1 cellular context compared by ENCODE assay signal in the genomic region with DNA sequence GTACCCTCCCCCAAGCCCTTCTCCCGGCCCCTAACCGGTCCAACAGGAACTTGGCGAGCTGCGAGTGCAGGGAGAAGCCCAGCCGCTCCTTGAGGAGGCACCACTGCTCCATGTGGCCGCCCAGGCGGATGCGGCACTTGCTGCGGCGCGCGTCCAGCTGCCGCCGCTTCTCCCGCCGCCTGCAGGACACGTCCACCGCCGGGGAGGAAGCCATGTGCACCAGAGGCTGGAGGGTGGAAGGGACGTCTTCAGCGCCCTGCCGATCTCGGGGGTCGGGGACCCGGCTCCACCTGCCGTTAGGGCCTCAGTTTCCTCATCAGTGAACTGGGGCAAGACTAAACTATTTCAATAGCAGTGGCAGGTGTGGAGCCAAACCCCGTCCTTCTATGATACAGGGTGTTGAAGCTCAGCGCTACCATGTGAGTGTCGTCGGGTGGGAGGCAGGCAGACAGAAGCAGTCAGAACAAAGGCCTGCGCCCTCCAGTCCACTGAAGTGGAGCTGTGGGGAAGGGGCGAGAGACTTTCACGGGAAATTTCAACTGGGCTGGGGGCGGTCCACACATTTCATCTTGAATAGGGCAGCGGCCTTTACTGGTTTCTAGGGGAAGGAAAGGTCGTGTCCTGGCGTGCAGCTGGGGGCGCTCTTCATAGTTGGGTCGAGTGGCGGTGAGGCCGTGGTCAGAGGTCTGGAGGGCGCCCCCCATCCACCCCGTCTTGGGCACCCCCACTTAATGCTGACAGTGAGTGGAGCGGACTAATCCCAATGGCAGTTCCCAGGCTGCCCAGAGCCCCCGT.
TF ChIP-seq lines count a peak whose summit lies in the region.

No MANE protein-coding gene starts in this region.

TF ChIP-seq in HepG2, 621 proteins besides CTCF, POLR2A, EP300 and RAD21 (continued from another document and continues in another):
- TF ChIP-seq, protein P1, sequence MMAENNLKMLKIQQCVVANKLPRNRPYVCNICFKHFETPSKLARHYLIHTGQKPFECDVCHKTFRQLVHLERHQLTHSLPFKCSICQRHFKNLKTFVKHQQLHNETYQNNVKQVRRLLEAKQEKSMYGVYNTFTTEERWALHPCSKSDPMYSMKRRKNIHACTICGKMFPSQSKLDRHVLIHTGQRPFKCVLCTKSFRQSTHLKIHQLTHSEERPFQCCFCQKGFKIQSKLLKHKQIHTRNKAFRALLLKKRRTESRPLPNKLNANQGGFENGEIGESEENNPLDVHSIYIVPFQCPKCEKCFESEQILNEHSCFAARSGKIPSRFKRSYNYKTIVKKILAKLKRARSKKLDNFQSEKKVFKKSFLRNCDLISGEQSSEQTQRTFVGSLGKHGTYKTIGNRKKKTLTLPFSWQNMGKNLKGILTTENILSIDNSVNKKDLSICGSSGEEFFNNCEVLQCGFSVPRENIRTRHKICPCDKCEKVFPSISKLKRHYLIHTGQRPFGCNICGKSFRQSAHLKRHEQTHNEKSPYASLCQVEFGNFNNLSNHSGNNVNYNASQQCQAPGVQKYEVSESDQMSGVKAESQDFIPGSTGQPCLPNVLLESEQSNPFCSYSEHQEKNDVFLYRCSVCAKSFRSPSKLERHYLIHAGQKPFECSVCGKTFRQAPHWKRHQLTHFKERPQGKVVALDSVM (CRISPR knock-in tag; IDR thresholded peaks at IDR 0.05), result 0 out of 2 replicates have a peak, but pooled peaks have one; percentile 4
- TF ChIP-seq PAWR (CRISPR knock-in tag; IDR thresholded peaks at IDR 0.05; ENCODE audit: borderline replicate concordance) (0 out of 2 replicates have a peak, but pooled peaks have one; percentile 37), FLYWCH1 (CRISPR knock-in tag; IDR thresholded peaks at IDR 0.05) (peak; percentile 48; the same call in 1 of the 2 replicates), ZNF839 (CRISPR knock-in tag; IDR thresholded peaks at IDR 0.05; ENCODE audit: borderline replicate concordance) (peak; percentile 51; the same call in 1 of the 2 replicates), ZFX (CRISPR knock-in tag; IDR thresholded peaks at IDR 0.05; ENCODE audit: low read depth) (peak; percentile 91), ZFP36L1 (CRISPR knock-in tag; IDR thresholded peaks at IDR 0.05) (0 out of 2 replicates have a peak, but pooled peaks have one; percentile 8), ZNF577 (CRISPR knock-in tag; IDR thresholded peaks at IDR 0.05; ENCODE audit: borderline replicate concordance, low read depth) (no peak), ZNF496 (CRISPR knock-in tag; IDR thresholded peaks at IDR 0.05; ENCODE audit: insufficient replicate concordance) (no peak), DNMT3B (CRISPR knock-in tag; conservative IDR thresholded peaks at IDR 0.05) (no peak), ZNF607 (CRISPR knock-in tag; IDR thresholded peaks at IDR 0.05; ENCODE audit: borderline replicate concordance) (0 out of 2 replicates have a peak, but pooled peaks have one; percentile 32), MED8 (CRISPR knock-in tag; IDR thresholded peaks at IDR 0.05; ENCODE audit: insufficient replicate concordance) (no peak), ZNF546 (CRISPR knock-in tag; conservative IDR thresholded peaks at IDR 0.05) (no peak), GABPB1 (CRISPR knock-in tag; IDR thresholded peaks at IDR 0.05) (peak; percentile 68), ZBTB38 (CRISPR knock-in tag; IDR thresholded peaks at IDR 0.05) (peak; percentile 94), ARID2 (CRISPR knock-in tag; IDR thresholded peaks at IDR 0.05; ENCODE audit: borderline replicate concordance) (no peak), FOSL2 (CRISPR knock-in tag; IDR thresholded peaks at IDR 0.05) (no peak), MTF1 (CRISPR knock-in tag; IDR thresholded peaks at IDR 0.05) (no peak), NFYB (CRISPR knock-in tag; IDR thresholded peaks at IDR 0.05) (no peak), JARID2 (CRISPR knock-in tag; IDR thresholded peaks at IDR 0.05; ENCODE audit: insufficient replicate concordance) (no peak), YEATS4 (CRISPR knock-in tag; IDR thresholded peaks at IDR 0.05; ENCODE audit: borderline replicate concordance) (peak; percentile 59; the same call in 1 of the 2 replicates), TEAD3 (CRISPR knock-in tag; optimal IDR thresholded peaks at IDR 0.05; ENCODE audit: borderline replicate concordance) (peak; percentile 53), ZNF775 (CRISPR knock-in tag; IDR thresholded peaks at IDR 0.05; ENCODE audit: borderline replicate concordance) (0 out of 2 replicates have a peak, but pooled peaks have one; percentile 43), SMC3 (IDR thresholded peaks at IDR 0.05; ENCODE audit: low read length) (0 out of 2 replicates have a peak, but pooled peaks have one; percentile 11), NFKB2 (CRISPR knock-in tag; IDR thresholded peaks at IDR 0.05; ENCODE audit: borderline replicate concordance) (peak; percentile 27; the same call in 1 of the 2 replicates), NFIB (CRISPR knock-in tag; IDR thresholded peaks at IDR 0.05; ENCODE audit: borderline replicate concordance) (no peak), ZNF383 (CRISPR knock-in tag; IDR thresholded peaks at IDR 0.05; ENCODE audit: borderline replicate concordance) (no peak), ZNF75D (CRISPR knock-in tag; IDR thresholded peaks at IDR 0.05; ENCODE audit: borderline replicate concordance) (no peak), ZNF703 (CRISPR knock-in tag; IDR thresholded peaks at IDR 0.05; ENCODE audit: borderline replicate concordance) (0 out of 2 replicates have a peak, but pooled peaks have one; percentile 3), ZNF850 (CRISPR knock-in tag; conservative IDR thresholded peaks at IDR 0.05) (no peak), ZNF562 (CRISPR knock-in tag; IDR thresholded peaks at IDR 0.05; ENCODE audit: borderline replicate concordance) (no peak), ZFP41 (CRISPR knock-in tag; IDR thresholded peaks at IDR 0.05; ENCODE audit: borderline replicate concordance) (no peak), NCOA1 (CRISPR knock-in tag; IDR thresholded peaks at IDR 0.05) (no peak), SAP130 (CRISPR knock-in tag; IDR thresholded peaks at IDR 0.05; ENCODE audit: low read depth) (peak; percentile 26), ESRRA (CRISPR knock-in tag; IDR thresholded peaks at IDR 0.05; ENCODE audit: low read depth) (peak; percentile 19; the same call in 1 of the 2 replicates), ETV5 (CRISPR knock-in tag; IDR thresholded peaks at IDR 0.05; ENCODE audit: borderline replicate concordance) (peak; percentile 19; the same call in 1 of the 2 replicates)
- TF ChIP-seq, protein P2, sequence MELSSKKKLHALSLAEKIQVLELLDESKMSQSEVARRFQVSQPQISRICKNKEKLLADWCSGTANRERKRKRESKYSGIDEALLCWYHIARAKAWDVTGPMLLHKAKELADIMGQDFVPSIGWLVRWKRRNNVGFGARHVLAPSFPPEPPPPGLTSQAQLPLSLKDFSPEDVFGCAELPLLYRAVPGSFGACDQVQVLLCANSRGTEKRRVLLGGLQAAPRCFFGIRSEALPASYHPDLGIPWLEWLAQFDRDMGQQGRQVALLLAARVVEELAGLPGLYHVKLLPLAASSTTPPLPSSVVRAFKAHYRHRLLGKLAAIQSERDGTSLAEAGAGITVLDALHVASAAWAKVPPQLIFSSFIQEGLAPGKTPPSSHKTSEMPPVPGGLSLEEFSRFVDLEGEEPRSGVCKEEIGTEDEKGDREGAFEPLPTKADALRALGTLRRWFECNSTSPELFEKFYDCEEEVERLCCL (CRISPR knock-in tag; IDR thresholded peaks at IDR 0.05; ENCODE audit: borderline replicate concordance), result 0 out of 2 replicates have a peak, but pooled peaks have one; percentile 22
- TF ChIP-seq, protein P3, sequence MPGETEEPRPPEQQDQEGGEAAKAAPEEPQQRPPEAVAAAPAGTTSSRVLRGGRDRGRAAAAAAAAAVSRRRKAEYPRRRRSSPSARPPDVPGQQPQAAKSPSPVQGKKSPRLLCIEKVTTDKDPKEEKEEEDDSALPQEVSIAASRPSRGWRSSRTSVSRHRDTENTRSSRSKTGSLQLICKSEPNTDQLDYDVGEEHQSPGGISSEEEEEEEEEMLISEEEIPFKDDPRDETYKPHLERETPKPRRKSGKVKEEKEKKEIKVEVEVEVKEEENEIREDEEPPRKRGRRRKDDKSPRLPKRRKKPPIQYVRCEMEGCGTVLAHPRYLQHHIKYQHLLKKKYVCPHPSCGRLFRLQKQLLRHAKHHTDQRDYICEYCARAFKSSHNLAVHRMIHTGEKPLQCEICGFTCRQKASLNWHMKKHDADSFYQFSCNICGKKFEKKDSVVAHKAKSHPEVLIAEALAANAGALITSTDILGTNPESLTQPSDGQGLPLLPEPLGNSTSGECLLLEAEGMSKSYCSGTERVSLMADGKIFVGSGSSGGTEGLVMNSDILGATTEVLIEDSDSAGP (CRISPR knock-in tag; IDR thresholded peaks at IDR 0.05; ENCODE audit: borderline replicate concordance), result peak; percentile 42; the same call in 1 of the 2 replicates
- TF ChIP-seq, protein P4, sequence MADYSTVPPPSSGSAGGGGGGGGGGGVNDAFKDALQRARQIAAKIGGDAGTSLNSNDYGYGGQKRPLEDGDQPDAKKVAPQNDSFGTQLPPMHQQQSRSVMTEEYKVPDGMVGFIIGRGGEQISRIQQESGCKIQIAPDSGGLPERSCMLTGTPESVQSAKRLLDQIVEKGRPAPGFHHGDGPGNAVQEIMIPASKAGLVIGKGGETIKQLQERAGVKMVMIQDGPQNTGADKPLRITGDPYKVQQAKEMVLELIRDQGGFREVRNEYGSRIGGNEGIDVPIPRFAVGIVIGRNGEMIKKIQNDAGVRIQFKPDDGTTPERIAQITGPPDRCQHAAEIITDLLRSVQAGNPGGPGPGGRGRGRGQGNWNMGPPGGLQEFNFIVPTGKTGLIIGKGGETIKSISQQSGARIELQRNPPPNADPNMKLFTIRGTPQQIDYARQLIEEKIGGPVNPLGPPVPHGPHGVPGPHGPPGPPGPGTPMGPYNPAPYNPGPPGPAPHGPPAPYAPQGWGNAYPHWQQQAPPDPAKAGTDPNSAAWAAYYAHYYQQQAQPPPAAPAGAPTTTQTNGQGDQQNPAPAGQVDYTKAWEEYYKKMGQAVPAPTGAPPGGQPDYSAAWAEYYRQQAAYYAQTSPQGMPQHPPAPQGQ (CRISPR knock-in tag; IDR thresholded peaks at IDR 0.05; ENCODE audit: borderline replicate concordance), result no peak
- TF ChIP-seq, protein P5, sequence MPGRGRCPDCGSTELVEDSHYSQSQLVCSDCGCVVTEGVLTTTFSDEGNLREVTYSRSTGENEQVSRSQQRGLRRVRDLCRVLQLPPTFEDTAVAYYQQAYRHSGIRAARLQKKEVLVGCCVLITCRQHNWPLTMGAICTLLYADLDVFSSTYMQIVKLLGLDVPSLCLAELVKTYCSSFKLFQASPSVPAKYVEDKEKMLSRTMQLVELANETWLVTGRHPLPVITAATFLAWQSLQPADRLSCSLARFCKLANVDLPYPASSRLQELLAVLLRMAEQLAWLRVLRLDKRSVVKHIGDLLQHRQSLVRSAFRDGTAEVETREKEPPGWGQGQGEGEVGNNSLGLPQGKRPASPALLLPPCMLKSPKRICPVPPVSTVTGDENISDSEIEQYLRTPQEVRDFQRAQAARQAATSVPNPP (CRISPR knock-in tag; IDR thresholded peaks at IDR 0.05), result peak; percentile 19; the same call in 1 of the 2 replicates
- TF ChIP-seq, protein P6, sequence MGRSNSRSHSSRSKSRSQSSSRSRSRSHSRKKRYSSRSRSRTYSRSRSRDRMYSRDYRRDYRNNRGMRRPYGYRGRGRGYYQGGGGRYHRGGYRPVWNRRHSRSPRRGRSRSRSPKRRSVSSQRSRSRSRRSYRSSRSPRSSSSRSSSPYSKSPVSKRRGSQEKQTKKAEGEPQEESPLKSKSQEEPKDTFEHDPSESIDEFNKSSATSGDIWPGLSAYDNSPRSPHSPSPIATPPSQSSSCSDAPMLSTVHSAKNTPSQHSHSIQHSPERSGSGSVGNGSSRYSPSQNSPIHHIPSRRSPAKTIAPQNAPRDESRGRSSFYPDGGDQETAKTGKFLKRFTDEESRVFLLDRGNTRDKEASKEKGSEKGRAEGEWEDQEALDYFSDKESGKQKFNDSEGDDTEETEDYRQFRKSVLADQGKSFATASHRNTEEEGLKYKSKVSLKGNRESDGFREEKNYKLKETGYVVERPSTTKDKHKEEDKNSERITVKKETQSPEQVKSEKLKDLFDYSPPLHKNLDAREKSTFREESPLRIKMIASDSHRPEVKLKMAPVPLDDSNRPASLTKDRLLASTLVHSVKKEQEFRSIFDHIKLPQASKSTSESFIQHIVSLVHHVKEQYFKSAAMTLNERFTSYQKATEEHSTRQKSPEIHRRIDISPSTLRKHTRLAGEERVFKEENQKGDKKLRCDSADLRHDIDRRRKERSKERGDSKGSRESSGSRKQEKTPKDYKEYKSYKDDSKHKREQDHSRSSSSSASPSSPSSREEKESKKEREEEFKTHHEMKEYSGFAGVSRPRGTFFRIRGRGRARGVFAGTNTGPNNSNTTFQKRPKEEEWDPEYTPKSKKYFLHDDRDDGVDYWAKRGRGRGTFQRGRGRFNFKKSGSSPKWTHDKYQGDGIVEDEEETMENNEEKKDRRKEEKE (IDR thresholded peaks at IDR 0.05), result no peak
- TF ChIP-seq, protein P7, sequence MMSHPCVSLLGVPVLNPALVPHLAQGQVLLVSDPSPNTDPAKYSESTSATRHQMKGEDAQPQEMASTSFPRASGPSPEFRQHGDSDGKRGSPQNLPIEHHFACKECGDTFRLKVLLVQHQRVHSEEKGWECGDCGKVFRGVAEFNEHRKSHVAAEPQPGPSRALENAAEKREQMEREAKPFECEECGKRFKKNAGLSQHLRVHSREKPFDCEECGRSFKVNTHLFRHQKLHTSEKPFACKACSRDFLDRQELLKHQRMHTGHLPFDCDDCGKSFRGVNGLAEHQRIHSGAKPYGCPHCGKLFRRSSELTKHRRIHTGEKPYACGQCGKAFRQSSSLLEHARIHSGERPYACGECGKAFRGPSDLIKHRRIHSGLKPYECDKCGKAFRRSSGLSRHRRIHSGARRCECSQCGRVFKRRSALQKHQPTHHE (CRISPR knock-in tag; IDR thresholded peaks at IDR 0.05; ENCODE audit: borderline replicate concordance), result no peak
- TF ChIP-seq, protein P8, sequence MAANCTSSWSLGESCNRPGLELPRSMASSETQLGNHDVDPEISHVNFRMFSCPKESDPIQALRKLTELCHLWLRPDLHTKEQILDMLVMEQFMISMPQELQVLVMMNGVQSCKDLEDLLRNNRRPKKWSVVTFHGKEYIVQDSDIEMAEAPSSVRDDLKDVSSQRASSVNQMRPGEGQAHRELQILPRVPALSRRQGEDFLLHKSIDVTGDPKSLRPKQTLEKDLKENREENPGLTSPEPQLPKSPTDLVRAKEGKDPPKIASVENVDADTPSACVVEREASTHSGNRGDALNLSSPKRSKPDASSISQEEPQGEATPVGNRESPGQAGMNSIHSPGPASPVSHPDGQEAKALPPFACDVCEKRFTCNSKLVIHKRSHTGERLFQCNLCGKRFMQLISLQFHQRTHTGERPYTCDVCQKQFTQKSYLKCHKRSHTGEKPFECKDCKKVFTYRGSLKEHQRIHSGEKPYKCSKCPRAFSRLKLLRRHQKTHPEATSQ (CRISPR knock-in tag; IDR thresholded peaks at IDR 0.05; ENCODE audit: borderline replicate concordance), result no peak; the same call in 1 of the 2 replicates
- TF ChIP-seq, protein P9, sequence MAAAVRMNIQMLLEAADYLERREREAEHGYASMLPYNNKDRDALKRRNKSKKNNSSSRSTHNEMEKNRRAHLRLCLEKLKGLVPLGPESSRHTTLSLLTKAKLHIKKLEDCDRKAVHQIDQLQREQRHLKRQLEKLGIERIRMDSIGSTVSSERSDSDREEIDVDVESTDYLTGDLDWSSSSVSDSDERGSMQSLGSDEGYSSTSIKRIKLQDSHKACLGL (CRISPR knock-in tag; IDR thresholded peaks at IDR 0.05), result no peak
- TF ChIP-seq, protein P10, sequence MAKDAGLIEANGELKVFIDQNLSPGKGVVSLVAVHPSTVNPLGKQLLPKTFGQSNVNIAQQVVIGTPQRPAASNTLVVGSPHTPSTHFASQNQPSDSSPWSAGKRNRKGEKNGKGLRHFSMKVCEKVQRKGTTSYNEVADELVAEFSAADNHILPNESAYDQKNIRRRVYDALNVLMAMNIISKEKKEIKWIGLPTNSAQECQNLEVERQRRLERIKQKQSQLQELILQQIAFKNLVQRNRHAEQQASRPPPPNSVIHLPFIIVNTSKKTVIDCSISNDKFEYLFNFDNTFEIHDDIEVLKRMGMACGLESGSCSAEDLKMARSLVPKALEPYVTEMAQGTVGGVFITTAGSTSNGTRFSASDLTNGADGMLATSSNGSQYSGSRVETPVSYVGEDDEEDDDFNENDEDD (CRISPR knock-in tag; IDR thresholded peaks at IDR 0.05; ENCODE audit: borderline replicate concordance), result peak; percentile 40; the same call in 1 of the 2 replicates
